Comparison of ENCODE assay signal across 14 cellular contexts in the genomic region with DNA sequence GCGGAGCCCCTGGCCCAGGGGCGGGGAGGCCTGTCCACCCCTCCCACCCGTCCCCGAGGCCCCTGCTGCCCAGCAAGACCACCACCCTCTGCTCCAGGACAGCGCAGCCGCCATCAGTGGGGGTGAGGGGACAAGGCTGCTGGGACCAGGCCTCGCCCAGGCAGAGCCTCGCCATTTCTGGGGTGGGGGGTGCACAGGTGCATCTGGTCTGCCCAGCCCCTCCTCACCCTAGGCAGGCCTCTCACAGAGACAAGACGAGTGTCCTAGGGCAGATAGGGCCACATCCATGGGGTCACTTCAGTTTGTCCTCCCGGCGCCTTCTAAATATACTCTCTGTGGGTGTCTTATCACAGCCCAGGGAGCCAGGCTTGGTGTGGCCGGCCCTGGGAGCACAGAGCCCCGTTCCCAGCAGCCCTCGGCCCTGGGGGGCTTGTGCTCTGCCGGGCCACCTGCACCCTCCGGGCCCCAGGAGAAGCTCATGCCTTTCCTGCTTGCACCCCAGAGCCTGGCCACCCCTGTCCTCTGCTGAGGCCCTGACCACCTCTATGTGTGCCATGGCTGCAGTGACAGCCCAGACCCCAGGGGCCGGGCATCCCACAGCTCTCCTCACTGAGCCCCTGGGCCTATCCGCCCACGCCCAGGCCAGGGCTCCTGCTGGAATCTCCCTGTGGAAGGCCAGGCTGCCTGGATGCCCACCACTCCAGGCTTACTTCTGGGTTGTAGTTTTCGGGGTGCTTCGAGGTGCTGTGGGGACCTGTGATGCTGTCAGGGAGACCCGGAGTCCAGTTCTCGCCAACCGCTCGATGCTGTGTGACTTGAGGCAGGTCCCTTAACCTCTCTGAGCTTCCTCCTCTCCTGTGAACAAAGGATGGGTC.
DNase-seq lines count a peak whose midpoint lies in the region; ATAC-seq and TF ChIP-seq lines count a peak whose summit lies in the region.
"Had no signal": no experiment of that assay in that cellular context is flagged by ENCODE, and none has a peak within 500 bp of the region (broad histone marks: within the 10 kb centered on the region; RNA-seq: fewer than 3 reads in every experiment).

No MANE protein-coding gene starts in this region.

- ATAC-seq in heart right ventricle, result peak in 7 of 8 donors; percentile 29 to 68 (median 51)
- no peak for ATAC-seq in HG02763 (IDR thresholded peaks at IDR 0.05; ENCODE audit: unreplicated experiment)
- ATAC-seq in HG02678 (IDR thresholded peaks at IDR 0.05; ENCODE audit: unreplicated experiment), result no peak
- ATAC-seq: T-cell had no signal

- TF ChIP-seq POLR2A in NB4 (IDR thresholded peaks at IDR 0.05; ENCODE audit: extremely low read depth, insufficient read length), result no peak
- no peak for TF ChIP-seq POLR2A in ovary (IDR thresholded peaks at IDR 0.05)

- H3K4me1 ChIP-seq in heart right ventricle (peaks cover 6 to 56% (median 47%) of the 10 kb centered on the region in 9 donors), ovary (ENCODE audit: insufficient read depth) (no peaks in the 10 kb centered on the region)

- TF ChIP-seq CTCF in NB4 (IDR thresholded peaks at IDR 0.05; ENCODE audit: low read depth, low read length), result no peak
- TF ChIP-seq CTCF in heart right ventricle (IDR thresholded peaks at IDR 0.05), result no peak
- TF ChIP-seq CTCF in ovary (IDR thresholded peaks at IDR 0.05), result no peak

- H3K27ac ChIP-seq in heart right ventricle (peak overlapping the region in 3 of 10 donors; percentile 44 to 72 (median 48)), ovary (no peak overlapping the region)
- H3K27ac ChIP-seq: BLaER1 treated with 17β-estradiol and CSF1 and Interleukin-3, amounts not matched to agents 10 nM and 100 nM had no signal

- H3K36me3 ChIP-seq in heart right ventricle, result no peaks in the 10 kb centered on the region
- no peaks in the 10 kb centered on the region for H3K36me3 ChIP-seq in ovary
- H3K36me3 ChIP-seq: BLaER1 treated with 17β-estradiol and CSF1 and Interleukin-3, amounts not matched to agents 10 nM and 100 nM had no signal

- H3K4me3 ChIP-seq in NB4 (ENCODE audit: low read depth, low read length), result no peak overlapping the region
- no peak overlapping the region for H3K4me3 ChIP-seq in heart right ventricle
- H3K4me3 ChIP-seq in ovary, result no peak overlapping the region
- H3K4me3 ChIP-seq: BLaER1 treated with 17β-estradiol and CSF1 and Interleukin-3, amounts not matched to agents 10 nM and 100 nM had no signal

- H3K9me3 ChIP-seq in heart right ventricle (no peaks in the 10 kb centered on the region), ovary (no peaks in the 10 kb centered on the region)
- H3K9me3 ChIP-seq: BLaER1 treated with 17β-estradiol and CSF1 and Interleukin-3, amounts not matched to agents 10 nM and 100 nM had no signal

- TF ChIP-seq EP300 in ovary (IDR thresholded peaks at IDR 0.05), result no peak

- 72 to 77% methylated on average over 25 of the region's 25 CpGs for WGBS in heart right ventricle, 2 donors
- 88 to 90% (median 88%) methylated on average over 24 to 25 of the region's 25 CpGs for WGBS in ovary, 3 donors

- peak; percentile 0 for DNase-seq in Ammon's horn (ENCODE audit: low spot score)
- DNase-seq in NB4 (ENCODE audit: low read depth), result peak; percentile 1
- peak in 1 of 2 donors; percentile 15 for DNase-seq in heart right ventricle
- peak in 4 of 5 donors; percentile 5 to 17 (median 10) for DNase-seq in ovary
- DNase-seq in NK-92 treated with Interleukin-12 subunit alpha and Interleukin-12 subunit beta, amount 100 ng/mL, for 24 hours (lab: John Stamatoyannopoulos, UW), result no peak
- no peak for DNase-seq in NCI-H345 treated with DMSO at 0.1 percent for 48 hours (lab: John Stamatoyannopoulos, UW; ENCODE audit: unreplicated experiment)
- DNase-seq: activated CD4-positive, alpha-beta T cell treated with anti-CD3 and anti-CD28 coated beads for 48 hours; DND-41; GOT3; NCI-H2171 had no signal

- H3K27me3 ChIP-seq in heart right ventricle (no peaks in the 10 kb centered on the region), ovary (no peaks in the 10 kb centered on the region)
- H3K27me3 ChIP-seq: BLaER1 treated with 17β-estradiol and CSF1 and Interleukin-3, amounts not matched to agents 10 nM and 100 nM had no signal

- intact Hi-C loops in heart right ventricle (cut with DNase I), result no loop called here
- intact Hi-C loops in ovary (cut with DNase I), result no loop called here

Comparison
In these comparisons a context has a peak if more than half of its experiments do, and no peak if none do; other contexts are left out.
1. DNase-seq: peak in Ammon's horn (single experiment), NB4 (single experiment) and ovary (4 of 5); none in NK-92 treated with Interleukin-12 subunit alpha and Interleukin-12 subunit beta, amount 100 ng/mL, for 24 hours (single experiment) and NCI-H345 treated with DMSO at 0.1 percent for 48 hours (single experiment).
2. ATAC-seq: peak in heart right ventricle (7 of 8); none in HG02763 (single experiment) and HG02678 (single experiment).